32 cellular contexts compared by ENCODE assay signal in the genomic region with DNA sequence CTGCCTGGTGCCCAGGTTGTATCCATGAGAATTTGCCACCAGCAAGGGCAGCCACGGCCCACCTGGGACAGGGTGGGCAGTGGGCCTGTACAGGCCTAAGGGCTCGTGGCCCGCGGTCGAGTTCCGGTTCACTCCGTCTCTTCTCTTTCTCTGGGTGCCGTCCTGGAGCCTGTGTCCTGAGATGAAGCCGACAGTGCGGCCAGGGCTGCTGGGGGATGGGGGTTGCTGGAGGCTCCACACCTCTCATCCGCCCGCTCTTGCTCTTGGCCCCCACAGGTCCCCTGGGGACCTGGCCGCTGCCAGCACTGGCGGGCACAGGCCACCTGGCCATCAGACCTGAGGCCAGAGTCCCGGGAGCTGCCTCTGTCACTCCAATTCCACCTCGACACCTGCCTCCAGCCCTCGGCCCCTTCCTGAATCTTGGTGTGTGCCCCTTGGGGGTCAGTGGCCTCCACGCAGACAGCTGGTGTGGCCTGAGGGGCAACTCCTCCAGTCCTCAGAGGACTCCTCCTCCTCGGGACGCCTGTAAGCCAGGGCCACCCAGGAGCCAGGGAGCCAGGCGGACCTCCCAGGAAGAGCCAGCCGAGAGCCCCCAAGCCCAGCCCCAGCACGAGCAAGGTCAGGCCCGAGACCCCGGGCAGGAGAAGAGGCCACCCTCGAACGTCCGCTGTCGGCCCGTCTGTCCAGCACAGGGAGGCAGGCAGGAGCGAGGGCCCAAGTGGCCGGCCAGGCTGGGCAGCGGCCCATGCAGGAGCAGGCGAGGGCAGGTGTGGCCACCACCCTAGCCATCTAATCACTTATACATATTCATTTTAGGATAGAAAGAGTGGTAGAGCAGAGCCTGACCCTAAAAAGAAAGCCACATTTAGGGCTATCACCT. TPM values are rescaled to one million over a fixed set of nuclear protein-coding genes. Genes with fewer than 3 reads are reported as not detected.
"Had no signal": no experiment of that assay in that cellular context is flagged by ENCODE, and none has a peak within 500 bp of the region (broad histone marks: within the 10 kb centered on the region; RNA-seq: fewer than 3 reads in every experiment).

No MANE protein-coding gene starts in this region.

- DNase-seq: activated CD4-positive, alpha-beta memory T cell treated with anti-CD3 and anti-CD28 coated beads, Interleukin-2, amount 10 ng/mL, durations not matched to agents 7 days and 5 days; activated CD4-positive, alpha-beta T cell treated with anti-CD3 and anti-CD28 coated beads for 1 hour; activated CD4-positive, alpha-beta T cell treated with anti-CD3 and anti-CD28 coated beads for 4 hours; activated CD4-positive, alpha-beta T cell treated with anti-CD3 and anti-CD28 coated beads, Interleukin-2, amount 10 ng/mL, durations not matched to agents 7 days and 5 days; activated CD4-positive, alpha-beta T cell treated with anti-CD3 and anti-CD28 coated beads, Interleukin-2, amount 50 U/mL, for 4 hours; activated CD8-positive, alpha-beta memory T cell treated with anti-CD3 and anti-CD28 coated beads, Interleukin-2, amount 50 U/mL, for 48 hours; activated gamma-delta T cell; activated naive CD4-positive, alpha-beta T cell; activated naive CD4-positive, alpha-beta T cell treated with anti-CD3 and anti-CD28 coated beads, Interleukin-2, amount 10 ng/mL, durations not matched to agents 7 days and 5 days; activated naive CD8-positive, alpha-beta T cell treated with anti-CD3 and anti-CD28 coated beads, Interleukin-2, amount 10 ng/mL, durations not matched to agents 7 days and 5 days; activated T-cell treated with anti-CD3 and anti-CD28 coated beads for 4 hours; activated T-cell treated with anti-CD3 and anti-CD28 coated beads, Interleukin-2, amount 50 U/mL, for 24 hours; activated T-cell treated with anti-CD3 and anti-CD28 coated beads, Interleukin-2, amount 50 U/mL, for 72 hours; aorta; body of pancreas; caudate nucleus; cortex of kidney; dermis blood vessel endothelial cell; effector CD4-positive, alpha-beta T cell; effector memory CD8-positive, alpha-beta T cell; erythroblast; foreskin melanocyte; heart right ventricle; T-helper 2 cell had no signal

- ATAC-seq: activated naive CD4-positive, alpha-beta T cell treated with anti-CD3 and anti-CD28 coated beads, Interleukin-2, amount 50 U/mL, for 72 hours; activated T-cell treated with anti-CD3 and anti-CD28 coated beads, Interleukin-2, amount 50 U/mL, for 72 hours; body of pancreas; effector memory CD8-positive, alpha-beta T cell; gastroesophageal sphincter; heart right ventricle had no signal

- H3K4me3 ChIP-seq: body of pancreas, gastroesophageal sphincter, heart right ventricle had no signal

- H3K27ac ChIP-seq: body of pancreas, esophagus muscularis mucosa, gastroesophageal sphincter, heart right ventricle had no signal

- H3K36me3 ChIP-seq: esophagus muscularis mucosa, gastroesophageal sphincter, heart right ventricle had no signal

- H3K9me3 ChIP-seq: body of pancreas, esophagus muscularis mucosa, gastroesophageal sphincter, heart right ventricle had no signal

RNA-seq across cellular contexts. Expression of a gene that starts 5.2 kb away (rescaled TPM):
- total RNA-seq: activated CD4-positive, alpha-beta memory T cell treated with anti-CD3 and anti-CD28 coated beads, Interleukin-2, amount 10 ng/mL, durations not matched to agents 7 days and 5 days; activated CD4-positive, alpha-beta T cell treated with anti-CD3 and anti-CD28 coated beads, Interleukin-2, amount 10 ng/mL, durations not matched to agents 7 days and 5 days; activated naive CD4-positive, alpha-beta T cell treated with anti-CD3 and anti-CD28 coated beads, Interleukin-2, amount 50 U/mL, for 72 hours; activated naive CD8-positive, alpha-beta T cell treated with anti-CD3 and anti-CD28 coated beads, Interleukin-2, amount 10 ng/mL, durations not matched to agents 7 days and 5 days; activated T-cell treated with anti-CD3 and anti-CD28 coated beads, Interleukin-2, amount 50 U/mL, for 72 hours; aorta; chondrocyte; dermis blood vessel endothelial cell; esophagus muscularis mucosa; fibroblast of lung; fibroblast of villous mesenchyme; glomerular endothelial cell; heart right ventricle; T-helper 1 cell treated with Interleukin-12 subunit alpha and Interleukin-12 subunit beta and Interleukin-4 antibody, amounts not matched to agents 30 ng/mL and 1 ng/mL, for 36 hours had no signal
- polyA plus RNA-seq: aorta, fibroblast of lung, heart right ventricle had no signal

RNA-seq across cellular contexts. Expression of a gene that starts 7.2 kb away (rescaled TPM):
- total RNA-seq: activated CD4-positive, alpha-beta memory T cell treated with anti-CD3 and anti-CD28 coated beads, Interleukin-2, amount 10 ng/mL, durations not matched to agents 7 days and 5 days; activated CD4-positive, alpha-beta T cell treated with anti-CD3 and anti-CD28 coated beads, Interleukin-2, amount 10 ng/mL, durations not matched to agents 7 days and 5 days; activated naive CD4-positive, alpha-beta T cell treated with anti-CD3 and anti-CD28 coated beads, Interleukin-2, amount 50 U/mL, for 72 hours; activated naive CD8-positive, alpha-beta T cell treated with anti-CD3 and anti-CD28 coated beads, Interleukin-2, amount 10 ng/mL, durations not matched to agents 7 days and 5 days; aorta; body of pancreas; chondrocyte; dermis blood vessel endothelial cell; esophagus muscularis mucosa; fibroblast of lung; fibroblast of villous mesenchyme; gastroesophageal sphincter; glomerular endothelial cell; heart right ventricle; T-helper 1 cell treated with Interleukin-12 subunit alpha and Interleukin-12 subunit beta and Interleukin-4 antibody, amounts not matched to agents 30 ng/mL and 1 ng/mL, for 36 hours had no signal
- polyA plus RNA-seq: aorta, fibroblast of lung, heart right ventricle had no signal

RNA-seq across cellular contexts. Expression of a gene that starts 25.7 kb away (rescaled TPM):
- total RNA-seq: activated naive CD8-positive, alpha-beta T cell treated with anti-CD3 and anti-CD28 coated beads, Interleukin-2, amount 10 ng/mL, durations not matched to agents 7 days and 5 days; aorta; body of pancreas; fibroblast of villous mesenchyme; glomerular endothelial cell; heart right ventricle had no signal
- polyA plus RNA-seq: aorta, heart right ventricle had no signal
